Comparison of ENCODE assay signal across 8 cellular contexts in genomic region chr9:133040892-133041479, GRCh38. TPM values are rescaled to one million over a fixed set of nuclear protein-coding genes. Genes with fewer than 3 reads are reported as not detected.
DNase-seq lines count a peak whose midpoint lies in the region; ATAC-seq, FAIRE-seq and TF ChIP-seq lines count a peak whose summit lies in the region.
"Not testable (repeated sequence)": the region's sequence is repeated elsewhere in the genome, so short reads cannot be mapped to it uniquely, and the experiment has no call there.

No MANE protein-coding gene starts in this region.

- not testable (repeated sequence) for H3K9ac ChIP-seq in colonic mucosa (ENCODE audit: low read depth in 2 of 2, low read length in 2 of 2); trophoblast cell (ENCODE audit: low read length)

- H3K23ac ChIP-seq in trophoblast cell (ENCODE audit: low read length): not testable (repeated sequence)

- not testable (repeated sequence) for H3K9me2 ChIP-seq in hepatocyte (replicated peaks; ENCODE audit: insufficient read depth)

- not testable (repeated sequence) for H3K27ac Mint-ChIP-seq in activated CD8-positive, alpha-beta memory T cell treated with anti-CD3 and anti-CD28 coated beads, Interleukin-2, amount 10 ng/mL, durations not matched to agents 7 days and 5 days

- not testable (repeated sequence) for H4K91ac ChIP-seq in trophoblast cell (ENCODE audit: low read depth, low read length)

- not testable (repeated sequence) for H3K4me3 ChIP-seq in colonic mucosa; hepatocyte; trophoblast cell (ENCODE audit: low read depth, low read length); transverse colon

- H3K4me1 ChIP-seq in colonic mucosa; hepatocyte (ENCODE audit: insufficient read depth); trophoblast cell (ENCODE audit: control insufficient read depth in 1 of 2, insufficient read depth in 2 of 2, low read length in 2 of 2); transverse colon: not testable (repeated sequence)

- not testable (repeated sequence) for H4K12ac ChIP-seq in trophoblast cell (ENCODE audit: low read depth, low read length)

- 97% methylated on average over 12 of the region's 12 CpGs for WGBS in hepatocyte (ENCODE audit: low lambda C conversion rate, missing lambda C conversion rate)
- WGBS in trophoblast cell (ENCODE audit: extremely low coverage, insufficient coverage, insufficient read length): no CpG with 5 or more reads among the region's 12 CpGs
- 87 to 100% methylated on average over 2 to 12 of the region's 12 CpGs for WGBS in transverse colon (ENCODE audit: low coverage in 1 of 2), 2 donors

- not testable (repeated sequence) for H3K4me2 ChIP-seq in hepatocyte; trophoblast cell (ENCODE audit: low read length)

- not testable (repeated sequence) for H3K4me1 Mint-ChIP-seq in activated CD8-positive, alpha-beta memory T cell treated with anti-CD3 and anti-CD28 coated beads, Interleukin-2, amount 10 ng/mL, durations not matched to agents 7 days and 5 days

- H2AK5ac ChIP-seq in trophoblast cell (ENCODE audit: low read length): not testable (repeated sequence)

- H2BK12ac ChIP-seq in trophoblast cell (ENCODE audit: low read length): not testable (repeated sequence)

- not testable (repeated sequence) for H2AFZ ChIP-seq in hepatocyte; trophoblast cell (ENCODE audit: insufficient read depth, low read length, poor library complexity)

- TF ChIP-seq CTCF in colonic mucosa (IDR thresholded peaks at IDR 0.05) (peak; percentile 51), hepatocyte (IDR thresholded peaks at IDR 0.05; ENCODE audit: poor library complexity) (peak; percentile 55), transverse colon (IDR thresholded peaks at IDR 0.05) (peak; percentile 43 to 59 (median 52))

- not testable (repeated sequence) for H2BK120ac ChIP-seq in trophoblast cell (ENCODE audit: insufficient read depth, low read length, poor library complexity)

- not testable (repeated sequence) for H4K8ac ChIP-seq in trophoblast cell (ENCODE audit: low read depth, low read length)

- H3K14ac ChIP-seq in trophoblast cell (ENCODE audit: low read length): not testable (repeated sequence)

- peaks cover 14% of the 10 kb centered on the region for H4K20me1 ChIP-seq in hepatocyte (ENCODE audit: insufficient read depth, poor library complexity, severe bottlenecking)

- not testable (repeated sequence) for FAIRE-seq in RCC 7860 (lab: Jason Lieb, UNC)

- ATAC-seq in activated CD8-positive, alpha-beta memory T cell treated with anti-CD3 and anti-CD28 coated beads, Interleukin-2, amount 10 ng/mL, durations not matched to agents 7 days and 5 days: not testable (repeated sequence)

- not testable (repeated sequence) for H2BK5ac ChIP-seq in trophoblast cell (ENCODE audit: low read depth, low read length, poor library complexity)

- not testable (repeated sequence) for H3K79me1 ChIP-seq in trophoblast cell (ENCODE audit: low read length)

- peaks cover 13% of the 10 kb centered on the region for H3K36me3 Mint-ChIP-seq in activated CD8-positive, alpha-beta memory T cell treated with anti-CD3 and anti-CD28 coated beads, Interleukin-2, amount 10 ng/mL, durations not matched to agents 7 days and 5 days

- intact Hi-C loops in colonic mucosa (cut with DNase I): loop anchor here (10.0 kb wide), 1 partner anchor 64 kb away; no protein-coding TSS in a partner anchor
- intact Hi-C loops in transverse colon (cut with DNase I; ENCODE audit: low total_unique reads): loop anchor here (10.0 kb wide), 1 partner anchor 104 kb away; no protein-coding TSS in a partner anchor

- TF ChIP-seq EP300 in transverse colon (IDR thresholded peaks at IDR 0.05; ENCODE audit: low read depth): not testable (repeated sequence)

- not testable (repeated sequence) for H3K4ac ChIP-seq in trophoblast cell (ENCODE audit: low read depth, low read length)

- not testable (repeated sequence) for H3K27me3 ChIP-seq in colonic mucosa; hepatocyte; trophoblast cell (ENCODE audit: insufficient read depth, low read length); transverse colon

- CTCF ChIA-PET in activated CD8-positive, alpha-beta memory T cell treated with anti-CD3 and anti-CD28 coated beads, Interleukin-2, amount 10 ng/mL, durations not matched to agents 7 days and 5 days (lab: Charles Lee): interaction anchor here (0.7 to 3.6 kb wide), 6 partner anchors 10 to 907 kb away, joined by 3 to 20 read pairs (median 8); partner anchors contain the start of gene GTF3C5

- H3K18ac ChIP-seq in trophoblast cell (ENCODE audit: low read length): not testable (repeated sequence)

- in situ Hi-C loops in transverse colon (cut with MboI; ENCODE audit: low pct_ligation_motif_present in 1 of 4, low pct_unique_long_range_greater_than_20kb in 1 of 4, low sequenced_read_pairs in 3 of 4): loop anchor here in 1 of 4 donors (25.0 kb wide), 1 partner anchor 296 kb away; the partner anchor contains the start of genes MED22, RPL7A and SURF6

- not testable (repeated sequence) for TF ChIP-seq POLR2A in transverse colon (IDR thresholded peaks at IDR 0.05)

- H3K36me3 ChIP-seq in colonic mucosa; hepatocyte (replicated peaks; ENCODE audit: insufficient read depth, low read depth): not testable (repeated sequence)
- peaks cover 43 to 55% of the 10 kb centered on the region in 2 experiments for H3K36me3 ChIP-seq in trophoblast cell (ENCODE audit: control insufficient read depth in 1 of 2, insufficient read depth in 2 of 2, low read length in 2 of 2)
- H3K36me3 ChIP-seq in transverse colon: peaks cover 0 to 17% (median 3%) of the 10 kb centered on the region in 4 donors

- H3K9me3 ChIP-seq in colonic mucosa; hepatocyte (ENCODE audit: low read depth); trophoblast cell (ENCODE audit: insufficient read depth, low read depth, low read length); transverse colon: not testable (repeated sequence)

- H3K27me3 Mint-ChIP-seq in activated CD8-positive, alpha-beta memory T cell treated with anti-CD3 and anti-CD28 coated beads, Interleukin-2, amount 10 ng/mL, durations not matched to agents 7 days and 5 days: not testable (repeated sequence)

- H3K4me3 Mint-ChIP-seq in activated CD8-positive, alpha-beta memory T cell treated with anti-CD3 and anti-CD28 coated beads, Interleukin-2, amount 10 ng/mL, durations not matched to agents 7 days and 5 days: not testable (repeated sequence)

- DNase-seq in DMS53 (lab: John Stamatoyannopoulos, UW) (peak; percentile 71), Kasumi-1 (lab: John Stamatoyannopoulos, UW) (peak; percentile 27 to 29), RCC 7860 (ENCODE audit: low spot score) (peak; percentile 10), colonic mucosa (peak; percentile 57), hepatocyte (ENCODE audit: low spot score) (peak; percentile 55), trophoblast cell (peak; percentile 30 to 64), transverse colon (peak; percentile 52)
- DNase-seq in activated CD8-positive, alpha-beta memory T cell treated with anti-CD3 and anti-CD28 coated beads, Interleukin-2, amount 10 ng/mL, durations not matched to agents 7 days and 5 days: peak; percentile 62

- not testable (repeated sequence) for H3K27ac ChIP-seq in colonic mucosa; hepatocyte; trophoblast cell (ENCODE audit: low read depth, low read length); transverse colon

- peaks cover 59% of the 10 kb centered on the region for H3K79me2 ChIP-seq in hepatocyte
- not testable (repeated sequence) for H3K79me2 ChIP-seq in trophoblast cell (ENCODE audit: control insufficient read depth, insufficient read depth, low read length, poor library complexity)

- not testable (repeated sequence) for H3K9me3 Mint-ChIP-seq in activated CD8-positive, alpha-beta memory T cell treated with anti-CD3 and anti-CD28 coated beads, Interleukin-2, amount 10 ng/mL, durations not matched to agents 7 days and 5 days (ENCODE audit: low read depth)

RNA-seq across cellular contexts. Expression of gene GTF3C5, which starts 10.2 kb away (rescaled TPM):
- 10 to 100 TPM; 83.8 to 89.0 TPM for total RNA-seq in activated CD8-positive, alpha-beta memory T cell treated with anti-CD3 and anti-CD28 coated beads, Interleukin-2, amount 10 ng/mL, durations not matched to agents 7 days and 5 days
- total RNA-seq in colonic mucosa (10 to 100 TPM; 42.3 to 70.9 TPM), hepatocyte (45.0 and 52.5 TPM in 2 replicates), transverse colon (10 to 100 TPM; 44.5 to 56.9 (median 50.2) TPM)
- 66.0 and 87.3 TPM in 2 replicates for polyA plus RNA-seq in hepatocyte
- polyA plus RNA-seq in trophoblast cell (2013): 48.5 and 48.9 TPM in 2 replicates

RNA-seq across cellular contexts. Expression of gene CEL, which starts 20.8 kb away (rescaled TPM):
- total RNA-seq in activated CD8-positive, alpha-beta memory T cell treated with anti-CD3 and anti-CD28 coated beads, Interleukin-2, amount 10 ng/mL, durations not matched to agents 7 days and 5 days: 1 to 10 TPM; 1.7 to 1.9 TPM
- total RNA-seq in colonic mucosa (10 to 100 TPM in 1 of 2 donors, under 1 TPM in 1; 0.61 to 16.6 TPM), hepatocyte (2.4 and 4.4 TPM in 2 replicates), transverse colon (1 to 10 TPM in 1 of 4 donors, under 1 TPM in 2, not detected in 1; 0.27 to 8.6 (median 0.48) TPM)
- polyA plus RNA-seq in hepatocyte: 5.9 and 6.6 TPM in 2 replicates
- polyA plus RNA-seq in trophoblast cell (2013): 1.3 and 1.6 TPM in 2 replicates

Comparison
In these comparisons a context has a peak if more than half of its experiments do, and no peak if none do; other contexts are left out.
1. DNase-seq: peak in every context shown above with its lines; median percentile 71 in DMS53; 62 in activated CD8-positive, alpha-beta memory T cell treated with anti-CD3 and anti-CD28 coated beads, Interleukin-2, amount 10 ng/mL, durations not matched to agents 7 days and 5 days; 57 in colonic mucosa; 55 in hepatocyte; 52 in transverse colon; 47 in trophoblast cell; 28 in Kasumi-1; 10 in RCC 7860.